2 cellular contexts compared by ENCODE assay signal in genomic region chr1:205283270-205284147, GRCh38.
TF ChIP-seq lines count a peak whose summit lies in the region.

No MANE protein-coding gene starts in this region.

TF ChIP-seq in HEK293, 187 proteins besides CTCF, POLR2A, EP300 and RAD21:
- TF ChIP-seq FEZF1 (tag by site-specific recombination; IDR thresholded peaks at IDR 0.05) (no peak), ZNF501 (tag by site-specific recombination; IDR thresholded peaks at IDR 0.05) (no peak), YY2 (tag by site-specific recombination; IDR thresholded peaks at IDR 0.05) (no peak), EGR2 (tag by site-specific recombination; IDR thresholded peaks at IDR 0.05; ENCODE audit: low read depth) (peak; percentile 7; the same call in 1 of the 2 replicates), ZNF366 (tag by site-specific recombination; conservative IDR thresholded peaks at IDR 0.05) (peak; percentile 83), PRDM4 (tag by site-specific recombination; IDR thresholded peaks at IDR 0.05) (no peak), ZNF114 (tag by site-specific recombination; IDR thresholded peaks at IDR 0.05) (no peak), PRDM1 (tag by site-specific recombination; IDR thresholded peaks at IDR 0.05) (peak; percentile 63), SALL2 (tag by site-specific recombination; IDR thresholded peaks at IDR 0.05; ENCODE audit: borderline replicate concordance) (no peak), ZNF707 (tag by site-specific recombination; IDR thresholded peaks at IDR 0.05) (no peak), ZFHX2 (tag by site-specific recombination; conservative IDR thresholded peaks at IDR 0.05) (0 out of 2 replicates have a peak, but pooled peaks have one; percentile 10), ZNF548 (tag by site-specific recombination; IDR thresholded peaks at IDR 0.05) (no peak), ZNF404 (tag by site-specific recombination; IDR thresholded peaks at IDR 0.05) (no peak)
TF ChIP-seq in HEK293: peak in this region for 4.

TF ChIP-seq in H1, 55 proteins besides CTCF, POLR2A, EP300 and RAD21:
- TF ChIP-seq GABPA (IDR thresholded peaks at IDR 0.05; ENCODE audit: borderline replicate concordance, insufficient read depth, low read length) (no peak), SP4 (IDR thresholded peaks at IDR 0.05; ENCODE audit: low read length) (no peak), KDM5A (IDR thresholded peaks at IDR 0.05; ENCODE audit: low read length) (no peak), BRCA1 (IDR thresholded peaks at IDR 0.05; ENCODE audit: low read depth, low read length) (no peak), CHD1 (IDR thresholded peaks at IDR 0.05; ENCODE audit: low read depth, low read length) (no peak), JUN (IDR thresholded peaks at IDR 0.05; ENCODE audit: low read depth, low read length) (no peak), EGR1 (IDR thresholded peaks at IDR 0.05; ENCODE audit: borderline replicate concordance, low read depth, low read length) (no peak), CEBPB (IDR thresholded peaks at IDR 0.05; ENCODE audit: low read depth, low read length) (no peak), NANOG (IDR thresholded peaks at IDR 0.05; ENCODE audit: insufficient read depth, low read depth, low read length, poor library complexity, severe bottlenecking) (no peak), RFX5 (IDR thresholded peaks at IDR 0.05; ENCODE audit: borderline replicate concordance, low read depth, low read length) (no peak), SP2 (IDR thresholded peaks at IDR 0.05; ENCODE audit: low read length) (no peak)
TF ChIP-seq in H1: peak in this region for 0.
